In the genomic region with DNA sequence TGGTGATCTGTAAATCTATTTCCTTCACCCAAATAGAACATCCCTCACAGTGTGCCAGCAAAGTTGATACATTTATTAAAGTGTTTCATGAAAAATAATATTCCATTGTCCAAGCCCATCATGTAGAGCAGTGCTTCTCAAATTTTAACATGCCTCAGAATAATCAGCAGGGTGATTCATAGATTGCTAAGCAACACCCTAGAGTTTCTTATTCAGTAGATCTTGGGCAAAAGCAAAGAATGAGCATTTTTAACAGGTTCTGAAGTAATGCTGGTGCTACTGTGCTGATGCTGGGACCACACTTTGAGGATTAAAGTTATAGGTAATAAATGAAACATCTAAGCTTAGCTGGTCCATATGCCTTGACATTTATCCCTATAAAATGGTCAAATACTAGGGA, we compare ENCODE assay signal across 21 cellular contexts.
DNase-seq lines count a peak whose midpoint lies in the region; TF ChIP-seq lines count a peak whose summit lies in the region.
"Had no signal": no experiment of that assay in that cellular context is flagged by ENCODE, and none has a peak within 500 bp of the region (broad histone marks: within the 10 kb centered on the region; RNA-seq: fewer than 3 reads in every experiment).

No MANE protein-coding gene starts in this region.

- H3K36me3 ChIP-seq in GM23248 (ENCODE audit: low read depth), result no peaks in the 10 kb centered on the region
- H3K36me3 ChIP-seq in adipocyte (ENCODE audit: control insufficient read depth, insufficient read depth, low read length, severe bottlenecking), result no peaks in the 10 kb centered on the region
- H3K36me3 ChIP-seq: BLaER1, MG63 had no signal

- no peaks in the 10 kb centered on the region for H3K9me2 ChIP-seq in GM23248 (ENCODE audit: insufficient read depth)

- no peak overlapping the region for H2AFZ ChIP-seq in GM23248

- H3K9me3 ChIP-seq in GM23248 (ENCODE audit: low read depth) (no peaks in the 10 kb centered on the region), adipocyte (ENCODE audit: control insufficient read depth, low read length) (no peaks in the 10 kb centered on the region)
- H3K9me3 ChIP-seq: BLaER1, MG63 had no signal

- no peak overlapping the region for H3K4me2 ChIP-seq in GM23248 (ENCODE audit: unreplicated experiment)
- H3K4me2 ChIP-seq: BLaER1 had no signal

- no peaks in the 10 kb centered on the region for H4K20me1 ChIP-seq in GM23248 (ENCODE audit: insufficient read depth)
- H4K20me1 ChIP-seq: BLaER1 had no signal

- 0 out of 2 replicates have a peak, but pooled peaks cover 5% of the 10 kb centered on the region for H3F3A ChIP-seq in GM23248 (ENCODE audit: insufficient read depth)

- H3K27me3 ChIP-seq in GM23248 (replicated peaks; ENCODE audit: insufficient read depth) (no peaks in the 10 kb centered on the region), adipocyte (replicated peaks; ENCODE audit: control insufficient read depth, insufficient read depth, low read length) (no peaks in the 10 kb centered on the region)
- H3K27me3 ChIP-seq: BLaER1, MG63 had no signal

- H3K4me1 ChIP-seq in GM23248 (ENCODE audit: insufficient read depth) (peaks cover 12% of the 10 kb centered on the region), adipocyte (ENCODE audit: control insufficient read depth, insufficient read depth, low read length) (no peaks in the 10 kb centered on the region)
- H3K4me1 ChIP-seq: BLaER1 had no signal

- H3K27ac ChIP-seq in GM23248, result no peak overlapping the region
- H3K27ac ChIP-seq: 22Rv1, BLaER1 had no signal

- H3K79me2 ChIP-seq in GM23248 (ENCODE audit: insufficient read depth), result no peaks in the 10 kb centered on the region

- in situ Hi-C loops in GM23248 (cut with MboI), result loop anchor here (10.0 kb wide), 1 partner anchor 371 kb away; no protein-coding TSS in a partner anchor

- H3K9ac ChIP-seq in GM23248 (no peak overlapping the region), adipocyte (ENCODE audit: low read length) (no peak overlapping the region)
- H3K9ac ChIP-seq: BLaER1 had no signal

- H3K4me3 ChIP-seq in GM23248 (no peak overlapping the region), adipocyte (ENCODE audit: low read length) (no peak overlapping the region), fibroblast of the aortic adventitia (ENCODE audit: low read depth, low read length) (no peak overlapping the region)
- H3K4me3 ChIP-seq: BLaER1, MG63 had no signal

- peak; percentile 5 for DNase-seq in AG08395 (ENCODE audit: low spot score)
- peak; percentile 58 for DNase-seq in GM23248
- DNase-seq in adipocyte (ENCODE audit: low read depth), result peak; percentile 19
- peak; percentile 43 for DNase-seq in fibroblast of the aortic adventitia (ENCODE audit: low read depth)
- DNase-seq in NCI-H2029 (lab: John Stamatoyannopoulos, UW), result no peak
- DNase-seq in activated gamma-delta T cell treated with Interleukin-2 at 50 U/mL for 16 hours, result no peak
- no peak for DNase-seq in kidney glomerular epithelial cell (lab: John Stamatoyannopoulos, UW)
- no peak for DNase-seq in COLO668 (lab: John Stamatoyannopoulos, UW; ENCODE audit: unreplicated experiment)
- DNase-seq: Calu3; CD4-positive, alpha-beta memory T cell; DMS53; H9; Karpas-422; MG63; NCI-H1048; NCI-H1436; NCI-H2029 treated with DMSO at 0.1 percent for 48 hours; NCI-H2171 treated with DMSO at 0.1 percent for 48 hours; NCI-H748 treated with DMSO at 0.1 percent for 48 hours had no signal

- no peak for TF ChIP-seq CTCF in fibroblast of the aortic adventitia (IDR thresholded peaks at IDR 0.05; ENCODE audit: insufficient read depth, low read length)

Comparison
In these comparisons a context has a peak if more than half of its experiments do, and no peak if none do; other contexts are left out.
1. DNase-seq: peak in AG08395 (single experiment), GM23248 (single experiment), adipocyte (single experiment) and fibroblast of the aortic adventitia (single experiment); none in NCI-H2029 (single experiment), activated gamma-delta T cell treated with Interleukin-2 at 50 U/mL for 16 hours (single experiment), kidney glomerular epithelial cell (single experiment) and COLO668 (single experiment).